In genomic region chr1:78490861-78491310, GRCh38 we compare ENCODE assay signal across 8 cellular contexts. TPM values are rescaled to one million over a fixed set of nuclear protein-coding genes. Genes with fewer than 3 reads are reported as not detected.
DNase-seq lines count a peak whose midpoint lies in the region; ATAC-seq and TF ChIP-seq lines count a peak whose summit lies in the region.

Gene PTGFR, plus strand, starts transcription at chr1:78490974. Its CDS starts 1,770 bp downstream, at chr1:78492744.

- no peak within 1 kb of the TSS for H4K8ac ChIP-seq in mesenchymal stem cell (ENCODE audit: low read length)

- H3K23ac ChIP-seq in mesenchymal stem cell (ENCODE audit: low read length in 2 of 2): no peak within 1 kb of the TSS

- peak within 1 kb of the TSS in 1 of 2 experiments; percentile 77 for H3K14ac ChIP-seq in mesenchymal stem cell (ENCODE audit: low read length in 2 of 2)

- H3K27me3 ChIP-seq in HUES64 (ENCODE audit: insufficient read depth, low read length) (peaks cover 54% of the 10 kb centered on the region), dorsolateral prefrontal cortex (peaks cover 0 to 41% (median 10%) of the 10 kb centered on the region in 45 donors), mesenchymal stem cell (ENCODE audit: control insufficient read depth in 1 of 2, insufficient read depth in 1 of 2, low read length in 2 of 2) (peaks cover 0 to 30% of the 10 kb centered on the region in 2 experiments)

- intact Hi-C loops in dorsolateral prefrontal cortex (cut with DNase I): no loop called here

- H3K4ac ChIP-seq in mesenchymal stem cell (ENCODE audit: low read depth in 1 of 2, low read length in 2 of 2): no peak within 1 kb of the TSS

- no peak within 1 kb of the TSS for H3K27ac ChIP-seq in HUES64 (ENCODE audit: low read depth, low read length)
- peak within 1 kb of the TSS in 4 of 59 donors; percentile 5 to 61 (median 38) for H3K27ac ChIP-seq in dorsolateral prefrontal cortex
- H3K27ac ChIP-seq in mesenchymal stem cell (ENCODE audit: low read length, poor library complexity, severe bottlenecking): no peak within 1 kb of the TSS

- H3K4me1 ChIP-seq in HUES64 (ENCODE audit: insufficient read depth, low read length): no peaks in the 10 kb centered on the region
- H3K4me1 ChIP-seq in mesenchymal stem cell (ENCODE audit: control insufficient read depth, insufficient read depth, low read depth, low read length): peaks cover 13% of the 10 kb centered on the region

- no peaks in the 10 kb centered on the region for H3K79me1 ChIP-seq in mesenchymal stem cell (replicated peaks; ENCODE audit: low read length, poor library complexity, severe bottlenecking)

- no peak for TF ChIP-seq CTCF in dorsolateral prefrontal cortex (IDR thresholded peaks at IDR 0.05 in 54 of 56, conservative IDR thresholded peaks at IDR 0.05 in 2 of 56; ENCODE audit: low read depth in 1 of 56, partially characterized antibody in 56 of 56)

- no peak within 1 kb of the TSS for H2BK15ac ChIP-seq in mesenchymal stem cell (ENCODE audit: low read depth, poor library complexity, severe bottlenecking)

- no peak within 1 kb of the TSS for H2BK5ac ChIP-seq in mesenchymal stem cell (ENCODE audit: low read depth, low read length, poor library complexity, severe bottlenecking)

- peak within 1 kb of the TSS; percentile 97 for H3K4me2 ChIP-seq in mesenchymal stem cell (ENCODE audit: low read length, poor library complexity, severe bottlenecking)

- H3K18ac ChIP-seq in mesenchymal stem cell (ENCODE audit: low read depth in 1 of 2, low read length in 2 of 2): no peak within 1 kb of the TSS

- 2% methylated on average over 39 of the region's 39 CpGs for WGBS in HUES64
- 2% methylated on average over 38 of the region's 39 CpGs for WGBS in mesenchymal stem cell

- DNase-seq in A172 (ENCODE audit: low spot score) (peak; percentile 39), dorsolateral prefrontal cortex (peak in 6 of 10 donors; percentile 16 to 53 (median 44)), mesenchymal stem cell (peak; percentile 18)
- DNase-seq in activated CD8-positive, alpha-beta memory T cell treated with anti-CD3 and anti-CD28 coated beads, Interleukin-2, amount 50 U/mL, for 4 hours: no peak
- DNase-seq in activated CD4-positive, alpha-beta T cell treated with anti-CD3 and anti-CD28 coated beads, Interleukin-2, amount 50 U/mL, for 4 hours: no peak

- no peaks in the 10 kb centered on the region for H3K36me3 ChIP-seq in HUES64 (ENCODE audit: insufficient read depth, low read length)
- peaks cover 0 to 21% of the 10 kb centered on the region in 2 experiments for H3K36me3 ChIP-seq in mesenchymal stem cell (ENCODE audit: control insufficient read depth in 1 of 2, insufficient read depth in 2 of 2, low read depth in 1 of 2, low read length in 2 of 2)

- H3K9ac ChIP-seq in HUES64 (ENCODE audit: low read depth, low read length) (no peak within 1 kb of the TSS), mesenchymal stem cell (ENCODE audit: low read length) (peak within 1 kb of the TSS; percentile 97)

- H2AK5ac ChIP-seq in mesenchymal stem cell (ENCODE audit: low read length, severe bottlenecking): no peak within 1 kb of the TSS

- H4K91ac ChIP-seq in mesenchymal stem cell (ENCODE audit: low read length): no peak within 1 kb of the TSS

- ATAC-seq in HG03565 (IDR thresholded peaks at IDR 0.05; ENCODE audit: unreplicated experiment): no peak
- no peak for ATAC-seq in GM21381 (IDR thresholded peaks at IDR 0.05; ENCODE audit: unreplicated experiment)

- peak within 1 kb of the TSS; percentile 85 for H2AFZ ChIP-seq in mesenchymal stem cell (ENCODE audit: low read depth, low read length)

- H3K9me3 ChIP-seq in HUES64 (ENCODE audit: insufficient read depth, low read depth, low read length) (no peaks in the 10 kb centered on the region), mesenchymal stem cell (ENCODE audit: control insufficient read depth, low read length) (no peaks in the 10 kb centered on the region)

- H2BK12ac ChIP-seq in mesenchymal stem cell (ENCODE audit: low read length in 2 of 2): no peak within 1 kb of the TSS

- peak within 1 kb of the TSS; percentile 49 for H2BK120ac ChIP-seq in mesenchymal stem cell (ENCODE audit: low read depth, low read length)

- H3K4me3 ChIP-seq in HUES64 (ENCODE audit: low read length) (peak within 1 kb of the TSS; percentile 62), dorsolateral prefrontal cortex (peak within 1 kb of the TSS; percentile 19 to 69 (median 52)), mesenchymal stem cell (ENCODE audit: insufficient read depth in 1 of 2, low read depth in 1 of 2, low read length in 2 of 2) (peak within 1 kb of the TSS; percentile 51 to 98)

RNA-seq across cellular contexts. Expression of gene PTGFR, which starts in this region (rescaled TPM):
- 11.0 and 12.0 TPM in 2 replicates for total RNA-seq in A172 (2014; rRNA removed; shearing (Covaris generic))
- polyA plus RNA-seq in HUES64 (2013, experiment 1 of 2): not detected
- 0.06 TPM for polyA plus RNA-seq in HUES64 (2013, experiment 2 of 2)
- 1 to 10 TPM in 21 of 120 experiments, under 1 TPM in 99; 0.13 to 2.7 (median 0.59) TPM for total RNA-seq in dorsolateral prefrontal cortex
- 0.12 TPM for polyA plus RNA-seq in mesenchymal stem cell (2013, experiment 1 of 2)
- polyA plus RNA-seq in mesenchymal stem cell (2013, experiment 2 of 2): 0.18 TPM

Comparison
In these comparisons a context has a peak if more than half of its experiments do, and no peak if none do; other contexts are left out.
1. DNase-seq: peak in A172 (single experiment), dorsolateral prefrontal cortex (6 of 10) and mesenchymal stem cell (single experiment); none in activated CD8-positive, alpha-beta memory T cell treated with anti-CD3 and anti-CD28 coated beads, Interleukin-2, amount 50 U/mL, for 4 hours (single experiment) and activated CD4-positive, alpha-beta T cell treated with anti-CD3 and anti-CD28 coated beads, Interleukin-2, amount 50 U/mL, for 4 hours (0 of 2).
2. Peak in every context shown above with its lines, with median percentiles within 50 percentile points of each other: H3K4me3 ChIP-seq.